In the genomic region with DNA sequence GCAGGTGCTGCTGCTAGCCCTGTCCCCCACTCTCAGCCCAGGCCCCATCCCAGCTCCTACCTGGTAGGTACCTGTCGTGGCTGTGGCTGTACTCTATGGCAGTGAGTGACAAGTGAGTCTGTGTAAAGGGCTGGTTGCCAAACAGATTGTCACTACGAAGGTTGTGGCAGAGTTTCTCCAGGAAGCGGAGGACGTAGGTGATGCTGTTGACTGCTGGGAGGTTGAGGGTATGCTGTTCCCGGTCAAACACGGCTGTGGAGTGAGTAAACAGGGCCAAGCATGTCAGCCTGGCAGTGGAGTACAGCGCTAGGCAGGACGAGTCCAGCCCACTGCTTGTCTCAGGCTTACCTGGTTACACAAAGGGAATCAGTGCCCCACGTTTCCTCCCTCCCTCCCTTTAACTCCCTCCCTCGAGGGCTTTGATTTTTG, we compare ENCODE assay signal across 15 cellular contexts. TPM values are rescaled to one million over a fixed set of nuclear protein-coding genes. Genes with fewer than 3 reads are reported as not detected.
DNase-seq lines count a peak whose midpoint lies in the region; ATAC-seq, FAIRE-seq and TF ChIP-seq lines count a peak whose summit lies in the region.
"Had no signal": no experiment of that assay in that cellular context is flagged by ENCODE, and none has a peak within 500 bp of the region (broad histone marks: within the 10 kb centered on the region; RNA-seq: fewer than 3 reads in every experiment).

No MANE protein-coding gene starts in this region.

- no peaks in the 10 kb centered on the region for H4K20me1 ChIP-seq in GM23248 (ENCODE audit: insufficient read depth)

- H3K4me1 Mint-ChIP-seq in chondrocyte (ENCODE audit: low read depth), result peaks cover 33% of the 10 kb centered on the region
- H3K4me1 Mint-ChIP-seq in effector memory CD8-positive, alpha-beta T cell (ENCODE audit: low read depth in 2 of 2), result no peaks in the 10 kb centered on the region

- WGBS in GM23248 (ENCODE audit: low coverage in 1 of 2, low lambda C conversion rate in 2 of 2, missing lambda C conversion rate in 2 of 2), 2 experiments, result 86 to 93% methylated on average over 10 of the region's 10 CpGs

- DNase-seq in GM23248 (no peak), chondrocyte (ENCODE audit: low spot score) (no peak), left colon (peak; percentile 46 to 62), NCI-H1436 treated with DMSO at 0.1 percent for 48 hours (lab: John Stamatoyannopoulos, UW) (no peak), H54 (ENCODE audit: insufficient read length, low spot score) (no peak)
- DNase-seq in activated CD8-positive, alpha-beta memory T cell treated with anti-CD3 and anti-CD28 coated beads, Interleukin-2, amount 50 U/mL, for 4 hours, result no peak
- DNase-seq in effector memory CD8-positive, alpha-beta T cell, result no peak
- DNase-seq: activated CD4-positive, alpha-beta memory T cell treated with anti-CD3 and anti-CD28 coated beads for 36 hours; BE2C; T-helper 2 cell had no signal

- in situ Hi-C loops in GM23248 (cut with MboI), result no loop called here

- no peak for TF ChIP-seq CTCF in chondrocyte (IDR thresholded peaks at IDR 0.05)

- H3F3A ChIP-seq in GM23248 (ENCODE audit: insufficient read depth), result no peaks in the 10 kb centered on the region

- H3K4me2 ChIP-seq in GM23248 (ENCODE audit: unreplicated experiment), result no peak overlapping the region

- H3K27me3 ChIP-seq in GM23248 (replicated peaks; ENCODE audit: insufficient read depth) (no peaks in the 10 kb centered on the region), stomach smooth muscle (ENCODE audit: control insufficient read depth in 1 of 2, insufficient read depth in 2 of 2, low read length in 2 of 2) (no peaks in the 10 kb centered on the region)
- H3K27me3 ChIP-seq: BE2C had no signal

- H3K9me3 ChIP-seq in GM23248 (ENCODE audit: low read depth), result no peaks in the 10 kb centered on the region
- no peaks in the 10 kb centered on the region for H3K9me3 ChIP-seq in stomach smooth muscle (ENCODE audit: control insufficient read depth in 2 of 2, low read length in 2 of 2)
- H3K9me3 ChIP-seq: BE2C had no signal

- H3K27me3 Mint-ChIP-seq in chondrocyte (ENCODE audit: low read depth), result no peaks in the 10 kb centered on the region
- no peaks in the 10 kb centered on the region for H3K27me3 Mint-ChIP-seq in effector memory CD8-positive, alpha-beta T cell
- H3K27me3 Mint-ChIP-seq: activated CD4-positive, alpha-beta memory T cell treated with anti-CD3 and anti-CD28 coated beads for 36 hours; natural killer cell treated with Interleukin-12 subunit alpha and Interleukin-12 subunit beta and Interleukin-15 and Interleukin-18, amount 100 ng/mL, for 72 hours had no signal

- intact Hi-C loops in left colon (cut with DNase I, micrococcal nuclease), result no loop called here

- no peak overlapping the region for H2AFZ ChIP-seq in GM23248

- H3K9me2 ChIP-seq in GM23248 (ENCODE audit: insufficient read depth), result no peaks in the 10 kb centered on the region

- H3K27ac ChIP-seq in GM23248 (0 out of 2 replicates have a peak overlapping the region, but pooled peaks have one; percentile 15), stomach smooth muscle (ENCODE audit: low read length) (peak overlapping the region; percentile 2)

- H3K36me3 ChIP-seq in GM23248 (ENCODE audit: low read depth) (no peaks in the 10 kb centered on the region), stomach smooth muscle (ENCODE audit: control insufficient read depth in 2 of 2, insufficient read depth in 2 of 2, low read length in 2 of 2) (peaks cover 37 to 49% of the 10 kb centered on the region in 2 donors)
- H3K36me3 ChIP-seq: BE2C had no signal

- H3K9ac ChIP-seq in GM23248 (no peak overlapping the region), stomach smooth muscle (ENCODE audit: low read length in 2 of 2) (no peak overlapping the region)

- peak overlapping the region; percentile 94 for H3K27ac Mint-ChIP-seq in chondrocyte (ENCODE audit: unreplicated experiment)
- H3K27ac Mint-ChIP-seq in effector memory CD8-positive, alpha-beta T cell, result no peak overlapping the region
- H3K27ac Mint-ChIP-seq: activated CD4-positive, alpha-beta memory T cell treated with anti-CD3 and anti-CD28 coated beads for 36 hours; natural killer cell treated with Interleukin-12 subunit alpha and Interleukin-12 subunit beta and Interleukin-15 and Interleukin-18, amount 100 ng/mL, for 72 hours had no signal

- ATAC-seq in left colon, result peak; percentile 74
- ATAC-seq in effector memory CD8-positive, alpha-beta T cell (replicated peaks), result no peak
- ATAC-seq: PC-3 had no signal

- no peaks in the 10 kb centered on the region for H3K4me1 ChIP-seq in GM23248 (ENCODE audit: insufficient read depth)
- peaks cover 15% of the 10 kb centered on the region for H3K4me1 ChIP-seq in stomach smooth muscle (ENCODE audit: control insufficient read depth, insufficient read depth, low read length)
- H3K4me1 ChIP-seq: BE2C had no signal

- H3K79me2 ChIP-seq in GM23248 (ENCODE audit: insufficient read depth), result no peaks in the 10 kb centered on the region

- peaks cover 16% of the 10 kb centered on the region for H3K36me3 Mint-ChIP-seq in chondrocyte (ENCODE audit: low read depth)
- H3K36me3 Mint-ChIP-seq in effector memory CD8-positive, alpha-beta T cell (ENCODE audit: insufficient read depth), result peaks cover 13% of the 10 kb centered on the region
- H3K36me3 Mint-ChIP-seq: natural killer cell treated with Interleukin-12 subunit alpha and Interleukin-12 subunit beta and Interleukin-15 and Interleukin-18, amount 100 ng/mL, for 72 hours had no signal

- H3K4me3 ChIP-seq in GM23248 (no peak overlapping the region), stomach smooth muscle (ENCODE audit: low read length in 2 of 2) (no peak overlapping the region)

- no peak overlapping the region for H3K4me3 Mint-ChIP-seq in chondrocyte (ENCODE audit: unreplicated experiment)
- no peak overlapping the region for H3K4me3 Mint-ChIP-seq in effector memory CD8-positive, alpha-beta T cell
- H3K4me3 Mint-ChIP-seq: activated CD4-positive, alpha-beta memory T cell treated with anti-CD3 and anti-CD28 coated beads for 36 hours; natural killer cell treated with Interleukin-12 subunit alpha and Interleukin-12 subunit beta and Interleukin-15 and Interleukin-18, amount 100 ng/mL, for 72 hours had no signal

- no peak for TF ChIP-seq POLR2A in H54 (IDR thresholded peaks at IDR 0.05; ENCODE audit: low read depth, low read length)

- H3K9me3 Mint-ChIP-seq in chondrocyte (ENCODE audit: low read depth), result no peaks in the 10 kb centered on the region
- no peaks in the 10 kb centered on the region for H3K9me3 Mint-ChIP-seq in effector memory CD8-positive, alpha-beta T cell
- H3K9me3 Mint-ChIP-seq: activated CD4-positive, alpha-beta memory T cell treated with anti-CD3 and anti-CD28 coated beads for 36 hours; natural killer cell treated with Interleukin-12 subunit alpha and Interleukin-12 subunit beta and Interleukin-15 and Interleukin-18, amount 100 ng/mL, for 72 hours had no signal

- no peak for FAIRE-seq in H54 (lab: Jason Lieb, UNC)
- FAIRE-seq: GM12891 had no signal

RNA-seq across cellular contexts. Expression of gene SLFNL1, which starts 24.8 kb away (rescaled TPM):
- total RNA-seq in GM23248 (2014; rRNA removed; shearing (Covaris generic)), result 0.11 TPM in 1 of 2 replicates, not detected in the other
- 0.21 TPM in 1 of 2 replicates, not detected in the other for polyA plus RNA-seq in GM23248 (2016; fragmentation: Nextera tagmentation; extraction: Ambion mirVana)
- 0.25 to 0.48 TPM in 2 of 3 replicates, not detected in the other for total RNA-seq in chondrocyte
- total RNA-seq in left colon, result under 1 TPM; 0.25 to 0.61 TPM
- total RNA-seq: Daoy had no signal

Comparison
In these comparisons a context has a peak if more than half of its experiments do, and no peak if none do; other contexts are left out.
1. DNase-seq: peak in left colon (2 of 2); none in GM23248 (single experiment), chondrocyte (single experiment), activated CD8-positive, alpha-beta memory T cell treated with anti-CD3 and anti-CD28 coated beads, Interleukin-2, amount 50 U/mL, for 4 hours (single experiment), NCI-H1436 treated with DMSO at 0.1 percent for 48 hours (single experiment), H54 (single experiment) and effector memory CD8-positive, alpha-beta T cell (0 of 3).